ENCODE assay signal across 1 cellular context in the genomic region with DNA sequence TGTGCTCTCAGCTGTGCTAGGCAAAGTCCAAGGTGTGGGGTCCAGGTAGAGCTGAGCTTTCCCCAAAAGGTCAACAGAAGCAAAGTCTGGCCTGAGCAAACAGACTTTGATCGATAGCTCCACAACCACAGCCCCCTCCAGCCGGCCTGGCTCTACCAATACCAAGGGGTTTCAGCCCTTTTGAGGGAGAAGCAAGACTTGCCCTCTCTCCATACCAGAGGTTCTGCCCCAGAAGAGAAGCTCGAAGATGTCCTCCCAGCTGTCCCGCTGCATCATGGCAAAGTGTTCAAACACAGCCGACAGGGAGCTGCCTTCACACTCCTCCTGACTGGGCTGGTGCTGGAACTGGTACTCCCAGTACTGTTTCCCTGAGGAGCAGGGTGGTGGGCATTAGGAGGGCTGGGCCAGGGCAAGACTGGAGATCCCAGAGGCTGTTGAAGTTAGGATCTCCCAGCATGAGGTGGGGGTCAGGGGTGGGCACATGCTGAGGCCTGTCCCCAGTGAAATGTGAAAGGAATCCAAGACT.
TF ChIP-seq lines count a peak whose summit lies in the region.

No MANE protein-coding gene starts in this region.

TF ChIP-seq in HepG2, 621 proteins besides CTCF, POLR2A, EP300 and RAD21 (continued from another document and continues in another):
- TF ChIP-seq, protein P1, sequence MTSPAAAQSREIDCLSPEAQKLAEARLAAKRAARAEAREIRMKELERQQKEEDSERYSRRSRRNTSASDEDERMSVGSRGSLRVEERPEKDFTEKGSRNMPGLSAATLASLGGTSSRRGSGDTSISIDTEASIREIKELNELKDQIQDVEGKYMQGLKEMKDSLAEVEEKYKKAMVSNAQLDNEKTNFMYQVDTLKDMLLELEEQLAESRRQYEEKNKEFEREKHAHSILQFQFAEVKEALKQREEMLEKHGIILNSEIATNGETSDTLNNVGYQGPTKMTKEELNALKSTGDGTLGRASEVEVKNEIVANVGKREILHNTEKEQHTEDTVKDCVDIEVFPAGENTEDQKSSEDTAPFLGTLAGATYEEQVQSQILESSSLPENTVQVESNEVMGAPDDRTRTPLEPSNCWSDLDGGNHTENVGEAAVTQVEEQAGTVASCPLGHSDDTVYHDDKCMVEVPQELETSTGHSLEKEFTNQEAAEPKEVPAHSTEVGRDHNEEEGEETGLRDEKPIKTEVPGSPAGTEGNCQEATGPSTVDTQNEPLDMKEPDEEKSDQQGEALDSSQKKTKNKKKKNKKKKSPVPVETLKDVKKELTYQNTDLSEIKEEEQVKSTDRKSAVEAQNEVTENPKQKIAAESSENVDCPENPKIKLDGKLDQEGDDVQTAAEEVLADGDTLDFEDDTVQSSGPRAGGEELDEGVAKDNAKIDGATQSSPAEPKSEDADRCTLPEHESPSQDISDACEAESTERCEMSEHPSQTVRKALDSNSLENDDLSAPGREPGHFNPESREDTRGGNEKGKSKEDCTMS (CRISPR knock-in tag; conservative IDR thresholded peaks at IDR 0.05), result no peak
- no peak for TF ChIP-seq GLI4 (CRISPR knock-in tag; IDR thresholded peaks at IDR 0.05; ENCODE audit: borderline replicate concordance)
- peak; percentile 90 for TF ChIP-seq GFI1 (CRISPR knock-in tag; IDR thresholded peaks at IDR 0.05; ENCODE audit: borderline replicate concordance)
- TF ChIP-seq ZNF709 (CRISPR knock-in tag; IDR thresholded peaks at IDR 0.05), result no peak
- peak; percentile 52; the same call in 1 of the 2 replicates for TF ChIP-seq KAT2B (IDR thresholded peaks at IDR 0.05; ENCODE audit: borderline replicate concordance, low read depth, low read length)
- TF ChIP-seq ZNF777 (CRISPR knock-in tag; IDR thresholded peaks at IDR 0.05), result no peak
- TF ChIP-seq ZNF547 (CRISPR knock-in tag; IDR thresholded peaks at IDR 0.05), result no peak
- peak; percentile 91 for TF ChIP-seq POGZ (CRISPR knock-in tag; IDR thresholded peaks at IDR 0.05)
- peak; percentile 66; the same call in 1 of the 2 replicates for TF ChIP-seq HMG20A (CRISPR knock-in tag; IDR thresholded peaks at IDR 0.05; ENCODE audit: borderline replicate concordance)
- TF ChIP-seq, protein P2, sequence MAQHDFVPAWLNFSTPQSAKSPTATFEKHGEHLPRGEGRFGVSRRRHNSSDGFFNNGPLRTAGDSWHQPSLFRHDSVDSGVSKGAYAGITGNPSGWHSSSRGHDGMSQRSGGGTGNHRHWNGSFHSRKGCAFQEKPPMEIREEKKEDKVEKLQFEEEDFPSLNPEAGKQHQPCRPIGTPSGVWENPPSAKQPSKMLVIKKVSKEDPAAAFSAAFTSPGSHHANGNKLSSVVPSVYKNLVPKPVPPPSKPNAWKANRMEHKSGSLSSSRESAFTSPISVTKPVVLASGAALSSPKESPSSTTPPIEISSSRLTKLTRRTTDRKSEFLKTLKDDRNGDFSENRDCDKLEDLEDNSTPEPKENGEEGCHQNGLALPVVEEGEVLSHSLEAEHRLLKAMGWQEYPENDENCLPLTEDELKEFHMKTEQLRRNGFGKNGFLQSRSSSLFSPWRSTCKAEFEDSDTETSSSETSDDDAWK (CRISPR knock-in tag; IDR thresholded peaks at IDR 0.05), result no peak
- no peak for TF ChIP-seq ZNF383 (CRISPR knock-in tag; IDR thresholded peaks at IDR 0.05; ENCODE audit: borderline replicate concordance)
- no peak for TF ChIP-seq MYNN (CRISPR knock-in tag; IDR thresholded peaks at IDR 0.05; ENCODE audit: low read depth)
- TF ChIP-seq KLF12 (CRISPR knock-in tag; IDR thresholded peaks at IDR 0.05; ENCODE audit: borderline replicate concordance), result peak; percentile 91
- 0 out of 2 replicates have a peak, but pooled peaks have one; percentile 52 for TF ChIP-seq ZFP82 (CRISPR knock-in tag; IDR thresholded peaks at IDR 0.05; ENCODE audit: borderline replicate concordance)
- peak; percentile 52; the same call in 1 of the 2 replicates for TF ChIP-seq PBX2 (CRISPR knock-in tag; IDR thresholded peaks at IDR 0.05)
- TF ChIP-seq ZNF326 (CRISPR knock-in tag; IDR thresholded peaks at IDR 0.05; ENCODE audit: borderline replicate concordance), result no peak
- peak; percentile 32; the same call in 1 of the 2 replicates for TF ChIP-seq DMAP1 (CRISPR knock-in tag; IDR thresholded peaks at IDR 0.05)
- no peak for TF ChIP-seq ZNF552 (CRISPR knock-in tag; IDR thresholded peaks at IDR 0.05; ENCODE audit: borderline replicate concordance)
- TF ChIP-seq NFE2L1 (CRISPR knock-in tag; IDR thresholded peaks at IDR 0.05; ENCODE audit: borderline replicate concordance), result no peak
- peak; percentile 92 for TF ChIP-seq RXRB (CRISPR knock-in tag; IDR thresholded peaks at IDR 0.05; ENCODE audit: borderline replicate concordance)
- no peak for TF ChIP-seq TFDP1 (CRISPR knock-in tag; IDR thresholded peaks at IDR 0.05; ENCODE audit: borderline replicate concordance)
- no peak for TF ChIP-seq NR0B2 (CRISPR knock-in tag; IDR thresholded peaks at IDR 0.05)
- TF ChIP-seq ZHX2 (IDR thresholded peaks at IDR 0.05; ENCODE audit: low read depth), result no peak
- no peak for TF ChIP-seq ZHX2 (CRISPR knock-in tag; IDR thresholded peaks at IDR 0.05; ENCODE audit: borderline replicate concordance)
- no peak for TF ChIP-seq PCBP1 (IDR thresholded peaks at IDR 0.05; ENCODE audit: borderline replicate concordance, low read depth, low read length)
- TF ChIP-seq, protein P3, sequence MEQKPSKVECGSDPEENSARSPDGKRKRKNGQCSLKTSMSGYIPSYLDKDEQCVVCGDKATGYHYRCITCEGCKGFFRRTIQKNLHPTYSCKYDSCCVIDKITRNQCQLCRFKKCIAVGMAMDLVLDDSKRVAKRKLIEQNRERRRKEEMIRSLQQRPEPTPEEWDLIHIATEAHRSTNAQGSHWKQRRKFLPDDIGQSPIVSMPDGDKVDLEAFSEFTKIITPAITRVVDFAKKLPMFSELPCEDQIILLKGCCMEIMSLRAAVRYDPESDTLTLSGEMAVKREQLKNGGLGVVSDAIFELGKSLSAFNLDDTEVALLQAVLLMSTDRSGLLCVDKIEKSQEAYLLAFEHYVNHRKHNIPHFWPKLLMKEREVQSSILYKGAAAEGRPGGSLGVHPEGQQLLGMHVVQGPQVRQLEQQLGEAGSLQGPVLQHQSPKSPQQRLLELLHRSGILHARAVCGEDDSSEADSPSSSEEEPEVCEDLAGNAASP (CRISPR knock-in tag; IDR thresholded peaks at IDR 0.05; ENCODE audit: borderline replicate concordance), result peak; percentile 73; the same call in 1 of the 2 replicates
- no peak for TF ChIP-seq ZNF678 (CRISPR knock-in tag; IDR thresholded peaks at IDR 0.05)
- no peak for TF ChIP-seq FOSL1 (CRISPR knock-in tag; IDR thresholded peaks at IDR 0.05; ENCODE audit: borderline replicate concordance)
- TF ChIP-seq KLF15 (CRISPR knock-in tag; IDR thresholded peaks at IDR 0.05; ENCODE audit: borderline replicate concordance), result no peak; the same call in 1 of the 2 replicates
- no peak for TF ChIP-seq REXO4 (CRISPR knock-in tag; IDR thresholded peaks at IDR 0.05; ENCODE audit: borderline replicate concordance)
- TF ChIP-seq SMARCC2 (IDR thresholded peaks at IDR 0.05), result no peak
- TF ChIP-seq PHB2 (IDR thresholded peaks at IDR 0.05; ENCODE audit: partially characterized antibody), result no peak
- no peak for TF ChIP-seq DNMT1 (CRISPR knock-in tag; IDR thresholded peaks at IDR 0.05)
- no peak for TF ChIP-seq BRF2 (CRISPR knock-in tag; IDR thresholded peaks at IDR 0.05)
- TF ChIP-seq FLYWCH1 (CRISPR knock-in tag; IDR thresholded peaks at IDR 0.05), result no peak
- no peak for TF ChIP-seq IKZF4 (CRISPR knock-in tag; IDR thresholded peaks at IDR 0.05; ENCODE audit: borderline replicate concordance, low read depth, not compliant biosample characterization)
- no peak for TF ChIP-seq THAP8 (CRISPR knock-in tag; IDR thresholded peaks at IDR 0.05; ENCODE audit: borderline replicate concordance)
- no peak for TF ChIP-seq ZNF770 (CRISPR knock-in tag; IDR thresholded peaks at IDR 0.05)
- no peak for TF ChIP-seq MLLT10 (CRISPR knock-in tag; IDR thresholded peaks at IDR 0.05)
